11 cellular contexts compared by ENCODE assay signal in genomic region chr11:128026596-128026995, GRCh38.
A peak's percentile ranks its signal among the peaks of the same experiment; 100 is the strongest.
DNase-seq lines count a peak whose midpoint lies in the region; ATAC-seq and TF ChIP-seq lines count a peak whose summit lies in the region.
"Had no signal": no experiment of that assay in that cellular context is flagged by ENCODE, and none has a peak within 500 bp of the region (broad histone marks: within the 10 kb centered on the region; RNA-seq: fewer than 3 reads in every experiment).

No MANE protein-coding gene starts in this region.

- H3K27me3 ChIP-seq in trophoblast cell (ENCODE audit: insufficient read depth, low read length) (no peaks in the 10 kb centered on the region), BE2C (no peaks in the 10 kb centered on the region)
- H3K27me3 ChIP-seq: gastrocnemius medialis had no signal

- H2AK5ac ChIP-seq in trophoblast cell (ENCODE audit: low read length): no peak overlapping the region

- CTCF ChIA-PET in RWPE1 (lab: Yijun Ruan, JAX): interaction anchor here (1.1 kb wide), 1 partner anchor 59 kb away, joined by 4 read pairs; no protein-coding TSS in a partner anchor

- H4K8ac ChIP-seq in trophoblast cell (ENCODE audit: low read depth, low read length): no peak overlapping the region

- ATAC-seq in HG02852 (IDR thresholded peaks at IDR 0.05; ENCODE audit: unreplicated experiment): no peak
- no peak for ATAC-seq in stimulated activated naive CD8-positive, alpha-beta T cell treated with anti-CD3 and anti-CD28 coated beads, Interleukin-15, Interleukin-2, amounts not matched to agents 100 U/mL and 50 U/mL, for 24 hours
- no peak for ATAC-seq in activated CD4-positive, CD25-positive, alpha-beta regulatory T cell treated with anti-CD3 and anti-CD28 coated beads, Interleukin-2, amount 50 U/mL, for 24 hours
- ATAC-seq: gastrocnemius medialis had no signal

- H3K9me3 ChIP-seq in trophoblast cell (ENCODE audit: insufficient read depth, low read depth, low read length) (no peaks in the 10 kb centered on the region), BE2C (no peaks in the 10 kb centered on the region)
- H3K9me3 ChIP-seq: gastrocnemius medialis had no signal

- DNase-seq in GM03348 (ENCODE audit: low spot score): peak; percentile 82
- peak; percentile 89 for DNase-seq in RWPE1 (ENCODE audit: low spot score)
- peak; percentile 95 for DNase-seq in fibroblast of gingiva (ENCODE audit: low read depth)
- peak; percentile 84 to 95 for DNase-seq in trophoblast cell
- DNase-seq in stimulated activated naive CD8-positive, alpha-beta T cell treated with anti-CD3 and anti-CD28 coated beads, Interleukin-15, Interleukin-2, amounts not matched to agents 100 U/mL and 50 U/mL, for 24 hours: no peak
- no peak for DNase-seq in BE2C
- DNase-seq: activated CD4-positive, alpha-beta T cell treated with anti-CD3 and anti-CD28 coated beads, Interleukin-2, amount 50 U/mL, for 4 hours; activated naive CD8-positive, alpha-beta T cell treated with anti-CD3 and anti-CD28 coated beads, Interleukin-2, amount 10 ng/mL, durations not matched to agents 7 days and 5 days; gastrocnemius medialis had no signal

- no peak overlapping the region for H3K4me2 ChIP-seq in trophoblast cell (ENCODE audit: low read length)

- no peak overlapping the region for H3K14ac ChIP-seq in trophoblast cell (ENCODE audit: low read length)

- no peak overlapping the region for H3K18ac ChIP-seq in trophoblast cell (ENCODE audit: low read length)

- TF ChIP-seq CTCF in RWPE1 (conservative IDR thresholded peaks at IDR 0.05; ENCODE audit: low read depth) (no peak), BE2C (IDR thresholded peaks at IDR 0.05; ENCODE audit: low read depth, low read length) (no peak)

- H2BK12ac ChIP-seq in trophoblast cell (ENCODE audit: low read length): no peak overlapping the region

- H3K27ac ChIP-seq in RWPE1 (no peak overlapping the region), trophoblast cell (ENCODE audit: low read depth, low read length) (no peak overlapping the region)
- H3K27ac ChIP-seq: gastrocnemius medialis had no signal

- H3K79me1 ChIP-seq in trophoblast cell (ENCODE audit: low read length): no peaks in the 10 kb centered on the region

- no peak overlapping the region for H2BK120ac ChIP-seq in trophoblast cell (ENCODE audit: insufficient read depth, low read length, poor library complexity)

- H2BK5ac ChIP-seq in trophoblast cell (ENCODE audit: low read depth, low read length, poor library complexity): no peak overlapping the region

- H4K91ac ChIP-seq in trophoblast cell (ENCODE audit: low read depth, low read length): no peak overlapping the region

- WGBS in trophoblast cell (ENCODE audit: extremely low coverage, insufficient coverage, insufficient read length): no CpG with 5 or more reads among the region's 6 CpGs

- H3K4me3 ChIP-seq in trophoblast cell (ENCODE audit: low read depth, low read length) (no peak overlapping the region), BE2C (ENCODE audit: low read depth, low read length) (no peak overlapping the region)
- H3K4me3 ChIP-seq: gastrocnemius medialis had no signal

- no peaks in the 10 kb centered on the region for H3K4me1 ChIP-seq in trophoblast cell (ENCODE audit: control insufficient read depth in 1 of 2, insufficient read depth in 2 of 2, low read length in 2 of 2)
- no peaks in the 10 kb centered on the region for H3K4me1 ChIP-seq in BE2C
- H3K4me1 ChIP-seq: gastrocnemius medialis had no signal

- H3K79me2 ChIP-seq in trophoblast cell (ENCODE audit: control insufficient read depth, insufficient read depth, low read length, poor library complexity): no peaks in the 10 kb centered on the region

- POLR2A ChIA-PET in RWPE1 (lab: Yijun Ruan, JAX; ENCODE audit: low non-redundant PET): no interaction called here

- no peak overlapping the region for H4K12ac ChIP-seq in trophoblast cell (ENCODE audit: low read depth, low read length)

- H3K9ac ChIP-seq in trophoblast cell (ENCODE audit: low read length): no peak overlapping the region

- no peak overlapping the region for H2AFZ ChIP-seq in trophoblast cell (ENCODE audit: insufficient read depth, low read length, poor library complexity)

- H3K4ac ChIP-seq in trophoblast cell (ENCODE audit: low read depth, low read length): no peak overlapping the region

- no peaks in the 10 kb centered on the region for H3K36me3 ChIP-seq in trophoblast cell (ENCODE audit: control insufficient read depth in 1 of 2, insufficient read depth in 2 of 2, low read length in 2 of 2)
- H3K36me3 ChIP-seq in BE2C: no peaks in the 10 kb centered on the region
- H3K36me3 ChIP-seq: gastrocnemius medialis had no signal

- no peak overlapping the region for H3K23ac ChIP-seq in trophoblast cell (ENCODE audit: low read length)

Comparison
In these comparisons a context has a peak if more than half of its experiments do, and no peak if none do; other contexts are left out.
1. DNase-seq: peak in GM03348 (single experiment), RWPE1 (single experiment), fibroblast of gingiva (single experiment) and trophoblast cell (2 of 2); none in stimulated activated naive CD8-positive, alpha-beta T cell treated with anti-CD3 and anti-CD28 coated beads, Interleukin-15, Interleukin-2, amounts not matched to agents 100 U/mL and 50 U/mL, for 24 hours (single experiment) and BE2C (single experiment).